23 cellular contexts compared by ENCODE assay signal in genomic region chr3:29145370-29145769, GRCh38.
A peak's percentile ranks its signal among the peaks of the same experiment; 100 is the strongest.
DNase-seq lines count a peak whose midpoint lies in the region; ATAC-seq and TF ChIP-seq lines count a peak whose summit lies in the region.
"Had no signal": no experiment of that assay in that cellular context is flagged by ENCODE, and none has a peak within 500 bp of the region (broad histone marks: within the 10 kb centered on the region; RNA-seq: fewer than 3 reads in every experiment).

No MANE protein-coding gene starts in this region.

- peak overlapping the region; percentile 68; the same call in 1 of the 2 replicates for H2AFZ ChIP-seq in SK-N-SH (ENCODE audit: low read depth)

- H3K27me3 ChIP-seq in SK-N-SH (ENCODE audit: insufficient read depth), result no peaks in the 10 kb centered on the region

- H3K9me3 Mint-ChIP-seq in glutamatergic neuron (ENCODE audit: unreplicated experiment), result no peaks in the 10 kb centered on the region
- H3K9me3 Mint-ChIP-seq in nephron, result no peaks in the 10 kb centered on the region
- H3K9me3 Mint-ChIP-seq: CD8-positive, alpha-beta T cell had no signal

- no peaks in the 10 kb centered on the region for H3K79me2 ChIP-seq in SK-N-SH (ENCODE audit: insufficient read depth)

- H3K4me1 ChIP-seq in SK-N-SH (ENCODE audit: control insufficient read depth in 1 of 2, insufficient read depth in 2 of 2, low read depth in 1 of 2, low read length in 1 of 2), result peaks cover 20 to 21% of the 10 kb centered on the region in 2 experiments

- 96% methylated on average over 1 of the region's 1 CpG for whole genome bisulfite sequencing in SK-N-SH (ENCODE audit: low lambda C conversion rate)

- no peak; the same call in 1 of the 2 replicates for TF ChIP-seq RAD21 in SK-N-SH (IDR thresholded peaks at IDR 0.05; ENCODE audit: low read length)

- H3K27ac Mint-ChIP-seq in glutamatergic neuron (ENCODE audit: unreplicated experiment), result peak overlapping the region; percentile 82
- peak overlapping the region; percentile 73 to 92 (median 91) for H3K27ac Mint-ChIP-seq in nephron
- H3K27ac Mint-ChIP-seq: B cell; CD8-positive, alpha-beta T cell had no signal

- no peaks in the 10 kb centered on the region for H3K9me2 ChIP-seq in SK-N-SH

- H4K20me1 ChIP-seq in SK-N-SH (ENCODE audit: insufficient read depth), result no peaks in the 10 kb centered on the region

- DNase-seq in SK-N-SH (no peak), glutamatergic neuron (no peak), activated gamma-delta T cell treated with Interleukin-2 at 50 U/mL for 16 hours (no peak), cerebellum (ENCODE audit: low spot score) (no peak)
- DNase-seq: Caco-2; CD8-positive, alpha-beta T cell; GF-D8; H7; KBM-7; MV-4-11; NCI-H146; NCI-H2029; NCI-H774; NK-92 treated with Interleukin-12 subunit alpha and Interleukin-12 subunit beta, amount 100 ng/mL, for 24 hours; RPMI8226; SHP77 had no signal

- CTCF ChIA-PET in SK-N-SH (lab: Yijun Ruan, JAX), result interaction anchor here (0.6 to 5.1 kb wide), 26 partner anchors 132 to 1606 kb away, joined by 3 to 35 read pairs (median 4); partner anchors contain the start of gene RBMS3

- no peak for TF ChIP-seq CTCF in SK-N-SH (IDR thresholded peaks at IDR 0.05)
- TF ChIP-seq CTCF in glutamatergic neuron (IDR thresholded peaks at IDR 0.05; ENCODE audit: partially characterized antibody, unreplicated experiment), result no peak
- TF ChIP-seq CTCF in nephron (IDR thresholded peaks at IDR 0.05; ENCODE audit: unreplicated experiment in 3 of 3), result no peak

- H3K36me3 Mint-ChIP-seq in glutamatergic neuron (ENCODE audit: unreplicated experiment) (no peaks in the 10 kb centered on the region), nephron (ENCODE audit: low read depth) (no peaks in the 10 kb centered on the region)
- H3K36me3 Mint-ChIP-seq: CD8-positive, alpha-beta T cell had no signal

- no peak for TF ChIP-seq EP300 in SK-N-SH (IDR thresholded peaks at IDR 0.05; ENCODE audit: borderline replicate concordance in 1 of 2, low read depth in 1 of 2, low read length in 1 of 2)

- H3K9ac ChIP-seq in SK-N-SH, result 0 out of 2 replicates have a peak overlapping the region, but pooled peaks have one; percentile 22

- H3F3A ChIP-seq in SK-N-SH (replicated peaks; ENCODE audit: insufficient read depth), result no peaks in the 10 kb centered on the region

- no peaks in the 10 kb centered on the region for H3K9me3 ChIP-seq in SK-N-SH
- H3K9me3 ChIP-seq: Caco-2 had no signal

- H3K27ac ChIP-seq in SK-N-SH (ENCODE audit: low read depth in 2 of 2, low read length in 1 of 2), result peak overlapping the region; percentile 14 to 98; a peak in 3 of 4 replicates
- H3K27ac ChIP-seq: 22Rv1, C4-2B had no signal

- POLR2A ChIA-PET in SK-N-SH (lab: Yijun Ruan, JAX), result interaction anchor here (0.7 to 1.8 kb wide), 5 partner anchors 134 to 797 kb away, joined by 3 to 6 read pairs (median 3); partner anchors contain the start of genes AZI2, RBMS3 and ZCWPW2

- peak overlapping the region; percentile 53; the same call in 1 of the 2 replicates for H3K4me2 ChIP-seq in SK-N-SH

- H3K4me1 Mint-ChIP-seq in glutamatergic neuron (ENCODE audit: low read depth, unreplicated experiment), result peaks cover 14% of the 10 kb centered on the region
- H3K4me1 Mint-ChIP-seq in nephron, result peaks cover 40% of the 10 kb centered on the region
- H3K4me1 Mint-ChIP-seq: B cell had no signal

- no peak overlapping the region for H3K4me3 Mint-ChIP-seq in glutamatergic neuron (ENCODE audit: unreplicated experiment)
- H3K4me3 Mint-ChIP-seq in nephron, result no peak overlapping the region
- H3K4me3 Mint-ChIP-seq: B cell; CD8-positive, alpha-beta T cell had no signal

- H3K36me3 ChIP-seq in SK-N-SH (replicated peaks in 1 of 2; ENCODE audit: control insufficient read depth in 1 of 2, insufficient read depth in 2 of 2, low read length in 1 of 2), result no peaks in the 10 kb centered on the region

- H3K4me3 ChIP-seq in SK-N-SH (ENCODE audit: low read depth in 2 of 2, low read length in 1 of 2), result no peak overlapping the region

- ATAC-seq in SK-N-SH treated with all-trans-retinoic acid at 6 μM for 48 hours (no peak; the same call in 2 of the 3 replicates), GM19452 (IDR thresholded peaks at IDR 0.05; ENCODE audit: unreplicated experiment) (no peak)
- ATAC-seq: CD8-positive, alpha-beta T cell; HepG2 had no signal

- H3K27me3 Mint-ChIP-seq in glutamatergic neuron (ENCODE audit: unreplicated experiment) (no peaks in the 10 kb centered on the region), nephron (ENCODE audit: low read depth) (no peaks in the 10 kb centered on the region)
- H3K27me3 Mint-ChIP-seq: B cell had no signal

TF ChIP-seq in SK-N-SH, 30 proteins besides CTCF, POLR2A, EP300 and RAD21:
- TF ChIP-seq SMC3 (IDR thresholded peaks at IDR 0.05; ENCODE audit: low read depth, low read length), result no peak
- TF ChIP-seq RCOR1 (IDR thresholded peaks at IDR 0.05; ENCODE audit: low read length), result no peak
- no peak for TF ChIP-seq SIN3A (IDR thresholded peaks at IDR 0.05; ENCODE audit: borderline replicate concordance, low read depth, low read length)
- no peak for TF ChIP-seq FOXJ3 (CRISPR knock-in tag; IDR thresholded peaks at IDR 0.05)
- TF ChIP-seq FOXM1 (IDR thresholded peaks at IDR 0.05; ENCODE audit: low read depth), result no peak
- TF ChIP-seq TAF1 (IDR thresholded peaks at IDR 0.05; ENCODE audit: borderline replicate concordance, low read depth, low read length), result no peak

TF ChIP-seq in SK-N-SH treated with all-trans-retinoic acid at 6 μM for 48 hours, 23 proteins besides CTCF, POLR2A, EP300 and RAD21:
- TF ChIP-seq CSRNP3 (CRISPR knock-in tag; IDR thresholded peaks at IDR 0.05), result no peak
- TF ChIP-seq GLIS3 (CRISPR knock-in tag; IDR thresholded peaks at IDR 0.05), result no peak
- no peak for TF ChIP-seq ARNTL (CRISPR knock-in tag; IDR thresholded peaks at IDR 0.05; ENCODE audit: borderline replicate concordance, low read depth)
TF ChIP-seq in SK-N-SH treated with all-trans-retinoic acid at 6 μM for 48 hours: peak in this region for 0.
